ENCODE assay signal across 8 cellular contexts in the genomic region with DNA sequence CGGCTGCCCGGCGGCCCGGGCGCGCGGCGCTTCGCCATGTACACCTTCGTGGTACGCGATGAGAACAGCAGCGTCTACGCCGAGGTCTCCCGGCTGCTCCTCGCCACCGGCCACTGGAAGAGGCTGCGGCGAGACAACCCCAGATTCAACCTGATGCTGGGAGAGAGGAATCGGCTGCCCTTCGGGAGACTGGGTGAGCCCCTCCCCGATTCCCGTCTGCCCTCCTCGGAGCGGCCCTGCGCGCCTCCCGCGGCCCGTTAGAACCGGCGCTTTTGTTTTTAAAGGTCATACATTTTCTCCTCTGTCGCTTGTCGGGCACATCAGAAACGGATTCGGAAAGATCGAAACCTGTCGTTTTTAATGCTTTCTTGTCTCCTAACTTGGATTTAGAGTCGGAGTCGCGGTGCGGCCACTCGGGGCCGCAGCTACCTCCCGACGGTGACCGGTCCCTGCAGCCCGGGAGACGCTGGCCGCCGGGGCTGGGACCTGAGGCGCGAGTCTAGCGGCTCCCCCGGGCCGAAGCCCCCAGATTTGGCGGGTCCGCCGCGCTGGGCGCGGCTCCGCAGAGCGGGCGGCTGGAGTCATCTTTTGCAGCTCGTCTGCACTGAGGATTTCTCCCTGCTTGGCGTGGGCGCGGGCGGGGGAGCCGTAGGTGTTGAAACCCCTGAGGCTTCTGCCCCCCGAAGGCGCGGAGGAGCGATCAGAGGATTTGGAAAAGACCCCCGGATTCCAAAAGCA. TPM values are rescaled to one million over a fixed set of nuclear protein-coding genes. Genes with fewer than 3 reads are reported as not detected.
DNase-seq lines count a peak whose midpoint lies in the region; ATAC-seq lines count a peak whose summit lies in the region.

No MANE protein-coding gene starts in this region.

- H3K27me3 ChIP-seq in effector memory CD4-positive, alpha-beta T cell (replicated peaks; ENCODE audit: control insufficient read depth, insufficient read depth, low read length, poor library complexity, severe bottlenecking): no peaks in the 10 kb centered on the region

- POLR2A ChIA-PET in activated CD4-positive, alpha-beta memory T cell treated with anti-CD3 and anti-CD28 coated beads for 36 hours (lab: Charles Lee): interaction anchor here (0.7 kb wide), 1 partner anchor 294 kb away, joined by 3 read pairs; no protein-coding TSS in a partner anchor

- no peaks in the 10 kb centered on the region for H3K36me3 ChIP-seq in effector memory CD4-positive, alpha-beta T cell (ENCODE audit: control insufficient read depth, insufficient read depth, low read length)

- no peaks in the 10 kb centered on the region for H3K9me3 ChIP-seq in effector memory CD4-positive, alpha-beta T cell (ENCODE audit: control insufficient read depth, low read length)

- H3K27me3 Mint-ChIP-seq in activated CD4-positive, alpha-beta memory T cell treated with anti-CD3 and anti-CD28 coated beads for 36 hours: no peaks in the 10 kb centered on the region
- H3K27me3 Mint-ChIP-seq in stimulated activated naive B cell treated with anti-CD40 and anti-IgM and Interleukin-4, amounts not matched to agents 10 μg/mL and 1 μg/mL and 100 μg/mL, for 72 hours: no peaks in the 10 kb centered on the region

- H3K4me1 ChIP-seq in effector memory CD4-positive, alpha-beta T cell (ENCODE audit: control insufficient read depth, insufficient read depth, low read length, poor library complexity, severe bottlenecking): peaks cover 10% of the 10 kb centered on the region

- peaks cover 12% of the 10 kb centered on the region for H3K36me3 Mint-ChIP-seq in activated CD4-positive, alpha-beta memory T cell treated with anti-CD3 and anti-CD28 coated beads for 36 hours
- peaks cover 15 to 19% of the 10 kb centered on the region in 2 donors for H3K36me3 Mint-ChIP-seq in stimulated activated naive B cell treated with anti-CD40 and anti-IgM and Interleukin-4, amounts not matched to agents 10 μg/mL and 1 μg/mL and 100 μg/mL, for 72 hours

- CTCF ChIA-PET in activated CD4-positive, alpha-beta memory T cell treated with anti-CD3 and anti-CD28 coated beads for 36 hours (lab: Charles Lee): interaction anchor here (0.8 to 2.9 kb wide), 3 partner anchors 12 to 101 kb away, joined by 3 to 12 read pairs (median 5); no protein-coding TSS in a partner anchor

- intact Hi-C loops in activated CD4-positive, alpha-beta memory T cell treated with anti-CD3 and anti-CD28 coated beads for 36 hours (cut with micrococcal nuclease): loop anchor here (5.0 kb wide), 3 partner anchors 50 to 225 kb away; a partner anchor contains a TSS

- peak overlapping the region; percentile 77 for H3K27ac Mint-ChIP-seq in activated CD4-positive, alpha-beta memory T cell treated with anti-CD3 and anti-CD28 coated beads for 36 hours
- H3K27ac Mint-ChIP-seq in stimulated activated naive B cell treated with anti-CD40 and anti-IgM and Interleukin-4, amounts not matched to agents 10 μg/mL and 1 μg/mL and 100 μg/mL, for 72 hours: peak overlapping the region; percentile 86

- peak overlapping the region; percentile 92 for H3K4me3 Mint-ChIP-seq in activated CD4-positive, alpha-beta memory T cell treated with anti-CD3 and anti-CD28 coated beads for 36 hours
- H3K4me3 Mint-ChIP-seq in stimulated activated naive B cell treated with anti-CD40 and anti-IgM and Interleukin-4, amounts not matched to agents 10 μg/mL and 1 μg/mL and 100 μg/mL, for 72 hours: peak overlapping the region; percentile 90 to 99

- peak; percentile 13 for ATAC-seq in GM21786 (IDR thresholded peaks at IDR 0.05; ENCODE audit: unreplicated experiment)
- peak; percentile 29 to 35 for ATAC-seq in stimulated activated naive B cell treated with anti-CD40 and anti-IgM and Interleukin-4, amounts not matched to agents 10 μg/mL and 1 μg/mL and 100 μg/mL, for 72 hours (replicated peaks)

- H3K9me3 Mint-ChIP-seq in activated CD4-positive, alpha-beta memory T cell treated with anti-CD3 and anti-CD28 coated beads for 36 hours: no peaks in the 10 kb centered on the region
- no peaks in the 10 kb centered on the region for H3K9me3 Mint-ChIP-seq in stimulated activated naive B cell treated with anti-CD40 and anti-IgM and Interleukin-4, amounts not matched to agents 10 μg/mL and 1 μg/mL and 100 μg/mL, for 72 hours

- H3K4me1 Mint-ChIP-seq in activated CD4-positive, alpha-beta memory T cell treated with anti-CD3 and anti-CD28 coated beads for 36 hours (ENCODE audit: low read depth): peaks cover 41% of the 10 kb centered on the region
- H3K4me1 Mint-ChIP-seq in stimulated activated naive B cell treated with anti-CD40 and anti-IgM and Interleukin-4, amounts not matched to agents 10 μg/mL and 1 μg/mL and 100 μg/mL, for 72 hours: peaks cover 33 to 49% of the 10 kb centered on the region in 2 donors

- peak overlapping the region; percentile 63 for H3K27ac ChIP-seq in effector memory CD4-positive, alpha-beta T cell (ENCODE audit: insufficient read depth, low read length, poor library complexity, severe bottlenecking)

- peak overlapping the region; percentile 86 for H3K4me3 ChIP-seq in effector memory CD4-positive, alpha-beta T cell (ENCODE audit: insufficient read depth, low read depth, low read length, poor library complexity, severe bottlenecking)

- DNase-seq in DMS53 treated with DMSO at 0.1 percent for 48 hours (lab: John Stamatoyannopoulos, UW; ENCODE audit: unreplicated experiment) (peak; percentile 55), MV-4-11 (lab: John Stamatoyannopoulos, UW) (peak; percentile 11), medulla oblongata (ENCODE audit: extremely low spot score) (peak; percentile 31), NCI-H2029 (lab: John Stamatoyannopoulos, UW) (no peak)
- DNase-seq in activated CD4-positive, alpha-beta memory T cell treated with anti-CD3 and anti-CD28 coated beads for 36 hours: peak; percentile 44
- DNase-seq in effector memory CD4-positive, alpha-beta T cell: peak in 1 of 3 donors; percentile 13
- no peak for DNase-seq in stimulated activated naive B cell treated with anti-CD40 and anti-IgM and Interleukin-4, amounts not matched to agents 10 μg/mL and 1 μg/mL and 100 μg/mL, for 72 hours

RNA-seq across cellular contexts. Expression of a gene that starts 0.5 kb away (rescaled TPM):
- total RNA-seq in activated CD4-positive, alpha-beta memory T cell treated with anti-CD3 and anti-CD28 coated beads for 36 hours: 10 to 100 TPM; 36.7 to 39.0 TPM

RNA-seq across cellular contexts. Expression of a gene that starts 49.0 kb away (rescaled TPM):
- 10 to 100 TPM; 14.7 to 16.0 TPM for total RNA-seq in activated CD4-positive, alpha-beta memory T cell treated with anti-CD3 and anti-CD28 coated beads for 36 hours

RNA-seq across cellular contexts. Expression of a gene that starts 59.8 kb away (rescaled TPM):
- 10 to 100 TPM; 50.7 to 55.3 TPM for total RNA-seq in activated CD4-positive, alpha-beta memory T cell treated with anti-CD3 and anti-CD28 coated beads for 36 hours

Comparison
In these comparisons a context has a peak if more than half of its experiments do, and no peak if none do; other contexts are left out.
1. DNase-seq: peak in DMS53 treated with DMSO at 0.1 percent for 48 hours (single experiment), MV-4-11 (single experiment), activated CD4-positive, alpha-beta memory T cell treated with anti-CD3 and anti-CD28 coated beads for 36 hours (single experiment) and medulla oblongata (single experiment); none in stimulated activated naive B cell treated with anti-CD40 and anti-IgM and Interleukin-4, amounts not matched to agents 10 μg/mL and 1 μg/mL and 100 μg/mL, for 72 hours (single experiment) and NCI-H2029 (single experiment).